In the genomic region with DNA sequence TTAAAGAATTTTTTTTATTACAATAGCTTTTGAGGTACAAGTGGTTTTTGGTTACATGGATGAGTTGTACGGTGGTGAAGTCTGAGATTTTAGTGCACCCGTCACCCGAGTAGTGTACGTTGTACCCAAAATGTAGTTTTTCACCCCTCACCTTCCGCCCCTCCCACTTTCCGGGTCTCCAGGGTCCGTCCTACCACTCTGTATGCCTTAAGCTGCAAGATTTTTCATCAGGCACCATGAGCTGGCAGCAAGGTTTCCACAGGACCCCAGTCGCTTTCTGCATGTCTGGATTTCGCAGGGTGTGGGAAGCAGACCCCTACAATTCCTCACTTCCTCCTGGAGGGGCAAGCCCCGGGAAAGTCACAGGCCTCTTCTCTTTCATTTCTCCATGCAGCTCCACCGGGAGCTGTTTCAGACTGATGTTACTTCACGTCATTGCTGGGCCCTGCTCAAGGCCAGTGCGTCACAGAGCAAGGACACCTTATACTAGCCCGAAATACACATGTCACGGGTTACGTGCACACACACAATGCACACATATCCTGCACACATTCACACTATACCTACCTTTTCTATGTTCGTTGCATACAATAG, we compare ENCODE assay signal across 12 cellular contexts.
DNase-seq lines count a peak whose midpoint lies in the region; ATAC-seq and TF ChIP-seq lines count a peak whose summit lies in the region.
"Had no signal": no experiment of that assay in that cellular context is flagged by ENCODE, and none has a peak within 500 bp of the region (broad histone marks: within the 10 kb centered on the region; RNA-seq: fewer than 3 reads in every experiment).

No MANE protein-coding gene starts in this region.

- ATAC-seq in activated naive CD4-positive, alpha-beta T cell treated with anti-CD3 and anti-CD28 coated beads, Interleukin-2, amount 50 U/mL, for 72 hours = peak; percentile 32 to 55
- ATAC-seq in HG03439 (IDR thresholded peaks at IDR 0.05; ENCODE audit: unreplicated experiment) (no peak), GM18517 (IDR thresholded peaks at IDR 0.05; ENCODE audit: unreplicated experiment) (no peak), left lobe of liver (no peak)
- ATAC-seq: A549; CD8-positive, alpha-beta T cell had no signal

- intact Hi-C loops in tibial artery (cut with DNase I; ENCODE audit: low total_unique reads) = no loop called here

- peak overlapping the region; percentile 0 for H3K9ac ChIP-seq in adipocyte (ENCODE audit: low read length)
- H3K9ac ChIP-seq: KMS-11 had no signal

- TF ChIP-seq CTCF in nephron (IDR thresholded peaks at IDR 0.05; ENCODE audit: unreplicated experiment in 3 of 3) (no peak), tibial artery (IDR thresholded peaks at IDR 0.05) (no peak)

- H3K27ac ChIP-seq in tibial artery = peak overlapping the region; percentile 44 to 64
- H3K27ac ChIP-seq: KMS-11, lower lobe of right lung had no signal

- H3K27ac Mint-ChIP-seq in activated naive CD4-positive, alpha-beta T cell treated with anti-CD3 and anti-CD28 coated beads, Interleukin-2, amount 50 U/mL, for 72 hours = no peak overlapping the region
- H3K27ac Mint-ChIP-seq in nephron = peak overlapping the region; percentile 97 to 98 (median 98)
- H3K27ac Mint-ChIP-seq: CD8-positive, alpha-beta T cell had no signal

- H3K4me3 Mint-ChIP-seq in nephron = peak overlapping the region in 1 of 3 experiments; percentile 13
- H3K4me3 Mint-ChIP-seq: CD8-positive, alpha-beta T cell had no signal

- no peak for DNase-seq in activated naive CD4-positive, alpha-beta T cell treated with anti-CD3 and anti-CD28 coated beads, Interleukin-2, amount 50 U/mL, for 72 hours (ENCODE audit: low spot score in 2 of 2)
- no peak for DNase-seq in activated naive CD4-positive, alpha-beta T cell treated with Interleukin-2 at 50 U/mL for 16 hours
- no peak for DNase-seq in adipocyte (ENCODE audit: low read depth)
- peak in 1 of 2 donors; percentile 41 for DNase-seq in tibial artery
- no peak for DNase-seq in left lobe of liver (ENCODE audit: low spot score)
- DNase-seq: CD8-positive, alpha-beta T cell; lower lobe of right lung had no signal

- peaks cover 6% of the 10 kb centered on the region for H3K27me3 Mint-ChIP-seq in nephron (ENCODE audit: low read depth)

- no peaks in the 10 kb centered on the region for H3K9me3 Mint-ChIP-seq in activated naive CD4-positive, alpha-beta T cell treated with anti-CD3 and anti-CD28 coated beads, Interleukin-2, amount 50 U/mL, for 72 hours
- no peaks in the 10 kb centered on the region for H3K9me3 Mint-ChIP-seq in nephron
- H3K9me3 Mint-ChIP-seq: CD8-positive, alpha-beta T cell had no signal

- H3K4me3 ChIP-seq in adipocyte (ENCODE audit: low read length) (peak overlapping the region; percentile 38), tibial artery (no peak overlapping the region)
- H3K4me3 ChIP-seq: A549, lower lobe of right lung had no signal

- H3K9me3 ChIP-seq in adipocyte (ENCODE audit: control insufficient read depth, low read length) (no peaks in the 10 kb centered on the region), tibial artery (no peaks in the 10 kb centered on the region)
- H3K9me3 ChIP-seq: A549, lower lobe of right lung had no signal

- no peaks in the 10 kb centered on the region for H3K27me3 ChIP-seq in adipocyte (replicated peaks; ENCODE audit: control insufficient read depth, insufficient read depth, low read length)
- H3K27me3 ChIP-seq in tibial artery = no peaks in the 10 kb centered on the region

- H3K4me1 ChIP-seq in adipocyte (ENCODE audit: control insufficient read depth, insufficient read depth, low read length) = peaks cover 21% of the 10 kb centered on the region
- H3K4me1 ChIP-seq in tibial artery = peaks cover 0 to 38% (median 22%) of the 10 kb centered on the region in 4 donors

- peaks cover 77% of the 10 kb centered on the region for H3K4me1 Mint-ChIP-seq in nephron

- H3K36me3 ChIP-seq in adipocyte (ENCODE audit: control insufficient read depth, insufficient read depth, low read length, severe bottlenecking) (no peaks in the 10 kb centered on the region), tibial artery (no peaks in the 10 kb centered on the region)
- H3K36me3 ChIP-seq: lower lobe of right lung had no signal

- H3K36me3 Mint-ChIP-seq in activated naive CD4-positive, alpha-beta T cell treated with anti-CD3 and anti-CD28 coated beads, Interleukin-2, amount 50 U/mL, for 72 hours = no peaks in the 10 kb centered on the region
- no peaks in the 10 kb centered on the region for H3K36me3 Mint-ChIP-seq in nephron (ENCODE audit: low read depth)
- H3K36me3 Mint-ChIP-seq: CD8-positive, alpha-beta T cell had no signal

Comparison
In these comparisons a context has a peak if more than half of its experiments do, and no peak if none do; other contexts are left out.
1. ATAC-seq: peak in activated naive CD4-positive, alpha-beta T cell treated with anti-CD3 and anti-CD28 coated beads, Interleukin-2, amount 50 U/mL, for 72 hours (2 of 2); none in HG03439 (single experiment), GM18517 (single experiment) and left lobe of liver (single experiment).
2. H3K27ac Mint-ChIP-seq: peak in nephron (3 of 3); none in activated naive CD4-positive, alpha-beta T cell treated with anti-CD3 and anti-CD28 coated beads, Interleukin-2, amount 50 U/mL, for 72 hours (0 of 2).